ENCODE assay signal across 14 cellular contexts in genomic region chr18:2709316-2709715, GRCh38.
"Had no signal": no experiment of that assay in that cellular context is flagged by ENCODE, and none has a peak within 500 bp of the region (broad histone marks: within the 10 kb centered on the region; RNA-seq: fewer than 3 reads in every experiment).

No MANE protein-coding gene starts in this region.

- H3K4me3 Mint-ChIP-seq: activated CD4-positive, alpha-beta T cell treated with anti-CD3 and anti-CD28 coated beads, Interleukin-2, amount 10 ng/mL, durations not matched to agents 7 days and 5 days; activated T-helper 17 cell treated with anti-CD3 and anti-CD28 coated beads, Interleukin-2, amount 50 U/mL, for 72 hours; neural progenitor cell; stimulated activated naive CD8-positive, alpha-beta T cell treated with anti-CD3 and anti-CD28 coated beads, Interleukin-15, amount 100 ng/mL, for 72 hours had no signal

- H3K27me3 Mint-ChIP-seq: activated CD4-positive, alpha-beta T cell treated with anti-CD3 and anti-CD28 coated beads, Interleukin-2, amount 10 ng/mL, durations not matched to agents 7 days and 5 days; activated T-helper 17 cell treated with anti-CD3 and anti-CD28 coated beads, Interleukin-2, amount 50 U/mL, for 72 hours; stimulated activated naive CD8-positive, alpha-beta T cell treated with anti-CD3 and anti-CD28 coated beads, Interleukin-15, amount 100 ng/mL, for 72 hours had no signal

- H3K9me3 Mint-ChIP-seq: activated CD4-positive, alpha-beta T cell treated with anti-CD3 and anti-CD28 coated beads, Interleukin-2, amount 10 ng/mL, durations not matched to agents 7 days and 5 days; activated T-helper 17 cell treated with anti-CD3 and anti-CD28 coated beads, Interleukin-2, amount 50 U/mL, for 72 hours; stimulated activated naive CD8-positive, alpha-beta T cell treated with anti-CD3 and anti-CD28 coated beads, Interleukin-15, amount 100 ng/mL, for 72 hours had no signal

- DNase-seq: activated CD4-positive, alpha-beta T cell treated with anti-CD3 and anti-CD28 coated beads, Interleukin-2, amount 10 ng/mL, durations not matched to agents 7 days and 5 days; activated naive CD4-positive, alpha-beta T cell; dermis blood vessel endothelial cell; effector memory CD4-positive, alpha-beta T cell; foreskin keratinocyte; islet precursor cell; midbrain; ovary; psoas muscle; right cardiac atrium; stimulated activated naive CD8-positive, alpha-beta T cell treated with anti-CD3 and anti-CD28 coated beads, Interleukin-15, amount 100 ng/mL, for 72 hours; trophoblast cell had no signal

- ATAC-seq: activated T-helper 17 cell treated with anti-CD3 and anti-CD28 coated beads, Interleukin-2, amount 50 U/mL, for 72 hours; foreskin keratinocyte; psoas muscle; right cardiac atrium; stimulated activated naive CD8-positive, alpha-beta T cell treated with anti-CD3 and anti-CD28 coated beads, Interleukin-15, amount 100 ng/mL, for 72 hours had no signal

- H3K27ac Mint-ChIP-seq: activated CD4-positive, alpha-beta T cell treated with anti-CD3 and anti-CD28 coated beads, Interleukin-2, amount 10 ng/mL, durations not matched to agents 7 days and 5 days; neural progenitor cell had no signal
